34 cellular contexts compared by ENCODE assay signal in the genomic region with DNA sequence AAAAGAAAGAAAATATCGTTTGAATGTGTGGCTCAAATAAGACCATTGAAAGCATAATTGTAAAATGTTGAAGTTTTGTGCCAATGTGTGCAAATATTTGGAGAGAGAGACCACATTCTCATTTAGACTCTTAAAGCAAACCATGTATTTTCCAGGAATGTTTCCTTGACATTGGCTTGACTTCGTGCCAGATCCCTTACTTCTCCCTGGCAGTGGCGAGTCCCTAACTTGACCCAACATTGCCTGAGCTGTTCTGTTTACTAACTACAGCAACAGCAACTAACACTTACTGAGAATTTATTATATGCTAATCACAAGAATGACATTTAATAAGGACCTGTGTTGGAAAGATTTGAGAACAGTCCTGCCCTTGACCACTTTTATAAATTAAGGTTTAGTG. TPM values are rescaled to one million over a fixed set of nuclear protein-coding genes. Genes with fewer than 3 reads are reported as not detected.
"Had no signal": no experiment of that assay in that cellular context is flagged by ENCODE, and none has a peak within 500 bp of the region (broad histone marks: within the 10 kb centered on the region; RNA-seq: fewer than 3 reads in every experiment).

No MANE protein-coding gene starts in this region.

- H3K4me3 Mint-ChIP-seq: activated CD4-positive, alpha-beta T cell treated with anti-CD3 and anti-CD28 coated beads, Interleukin-2, amount 10 ng/mL, durations not matched to agents 24 days and 14 days; activated CD8-positive, alpha-beta T cell treated with anti-CD3 and anti-CD28 coated beads for 36 hours; activated naive CD8-positive, alpha-beta T cell treated with anti-CD3 and anti-CD28 coated beads for 36 hours; activated T-cell treated with anti-CD3 and anti-CD28 coated beads, Interleukin-2, amount 50 U/mL, for 72 hours; activated T-helper 17 cell treated with anti-CD3 and anti-CD28 coated beads, Interleukin-2, amount 50 U/mL, for 72 hours had no signal

- H3K9me3 ChIP-seq: body of pancreas, breast epithelium, Peyer's patch had no signal

- H3K9me3 Mint-ChIP-seq: activated CD4-positive, alpha-beta T cell treated with anti-CD3 and anti-CD28 coated beads, Interleukin-2, amount 10 ng/mL, durations not matched to agents 24 days and 14 days; activated CD8-positive, alpha-beta T cell treated with anti-CD3 and anti-CD28 coated beads for 36 hours; activated naive CD8-positive, alpha-beta T cell treated with anti-CD3 and anti-CD28 coated beads for 36 hours; activated T-cell treated with anti-CD3 and anti-CD28 coated beads, Interleukin-2, amount 50 U/mL, for 72 hours; activated T-helper 17 cell treated with anti-CD3 and anti-CD28 coated beads, Interleukin-2, amount 50 U/mL, for 72 hours had no signal

- DNase-seq: activated CD4-positive, alpha-beta T cell treated with anti-CD3 and anti-CD28 coated beads, Interleukin-2, amount 10 ng/mL, durations not matched to agents 24 days and 14 days; activated CD4-positive, alpha-beta T cell treated with anti-CD3 and anti-CD28 coated beads, Interleukin-2, amount 50 U/mL, for 4 hours; activated CD8-positive, alpha-beta T cell treated with anti-CD3 and anti-CD28 coated beads for 36 hours; activated effector memory CD4-positive, alpha-beta T cell treated with anti-CD3 and anti-CD28 coated beads, Interleukin-2, amount 50 U/mL, for 16 hours; activated naive CD4-positive, alpha-beta T cell; activated naive CD4-positive, alpha-beta T cell treated with anti-CD3 and anti-CD28 coated beads, Interleukin-2, amount 50 U/mL, for 16 hours; activated naive CD8-positive, alpha-beta T cell treated with anti-CD3 and anti-CD28 coated beads for 36 hours; activated T-cell treated with anti-CD3 and anti-CD28 coated beads, Interleukin-2, amount 50 U/mL, for 1 hour; activated T-cell treated with anti-CD3 and anti-CD28 coated beads, Interleukin-2, amount 50 U/mL, for 72 hours; NCI-H1105; NCI-H1417 treated with DMSO at 0.1 percent for 48 hours; NCI-H187 treated with DMSO at 0.1 percent for 48 hours; NCI-H2081; NCI-H2171 treated with DMSO at 0.1 percent for 48 hours; NCI-H2227 treated with DMSO at 0.1 percent for 48 hours; NCI-H446; NCI-H510A treated with DMSO at 0.1 percent for 48 hours; NCI-H526 treated with DMSO at 0.1 percent for 48 hours; NCI-H774; NK-92 treated with Interleukin-12 subunit alpha and Interleukin-12 subunit beta, amount 100 ng/mL, for 24 hours; PC-3; Peyer's patch; RPMI8226; SHP77 treated with DMSO at 0.1 percent for 48 hours; SW 1271; T-helper 1 cell; T-helper 2 cell; T-helper 9 cell had no signal

- H3K36me3 ChIP-seq: breast epithelium, Peyer's patch had no signal

- H3K4me2 ChIP-seq: KMS-11 had no signal

- H3K36me3 Mint-ChIP-seq: activated naive CD8-positive, alpha-beta T cell treated with anti-CD3 and anti-CD28 coated beads for 36 hours had no signal

- H3K27ac ChIP-seq: body of pancreas, breast epithelium, KMS-11, Peyer's patch had no signal

- H3K27ac Mint-ChIP-seq: activated CD4-positive, alpha-beta T cell treated with anti-CD3 and anti-CD28 coated beads, Interleukin-2, amount 10 ng/mL, durations not matched to agents 24 days and 14 days; activated CD8-positive, alpha-beta T cell treated with anti-CD3 and anti-CD28 coated beads for 36 hours; activated naive CD8-positive, alpha-beta T cell treated with anti-CD3 and anti-CD28 coated beads for 36 hours; activated T-cell treated with anti-CD3 and anti-CD28 coated beads, Interleukin-2, amount 50 U/mL, for 72 hours; activated T-helper 17 cell treated with anti-CD3 and anti-CD28 coated beads, Interleukin-2, amount 50 U/mL, for 72 hours had no signal

- H3K27me3 ChIP-seq: body of pancreas, breast epithelium, Peyer's patch had no signal

- H3K4me3 ChIP-seq: body of pancreas, breast epithelium, Peyer's patch had no signal

RNA-seq across cellular contexts. Expression of a gene that starts 29.9 kb away (rescaled TPM):
- total RNA-seq: activated CD8-positive, alpha-beta memory T cell treated with anti-CD3 and anti-CD28 coated beads for 36 hours; LHCN-M2 had no signal
